ENCODE assay signal across 7 cellular contexts in genomic region chr10:73787031-73787800, GRCh38. TPM values are rescaled to one million over a fixed set of nuclear protein-coding genes. Genes with fewer than 3 reads are reported as not detected.
DNase-seq lines count a peak whose midpoint lies in the region; ATAC-seq and TF ChIP-seq lines count a peak whose summit lies in the region.
"Not testable (repeated sequence)": the region's sequence is repeated elsewhere in the genome, so short reads cannot be mapped to it uniquely, and the experiment has no call there.

No MANE protein-coding gene starts in this region.

- peaks cover 36% of the 10 kb centered on the region for H3K79me2 ChIP-seq in GM23338 (replicated peaks; ENCODE audit: insufficient read depth)
- H3K79me2 ChIP-seq in neural cell (replicated peaks; ENCODE audit: insufficient read depth, low read length) = peaks cover 46% of the 10 kb centered on the region
- peaks cover 54% of the 10 kb centered on the region for H3K79me2 ChIP-seq in smooth muscle cell (ENCODE audit: low read depth)

- H2AFZ ChIP-seq in GM23338; neural cell (ENCODE audit: low read depth, low read length); smooth muscle cell (ENCODE audit: low read depth): not testable (repeated sequence)

- H3F3A ChIP-seq in GM23338 (replicated peaks; ENCODE audit: low read depth) (peaks cover 10% of the 10 kb centered on the region; the same call in 1 of the 2 replicates), smooth muscle cell (ENCODE audit: low read depth) (peaks cover 16% of the 10 kb centered on the region)
- H3F3A ChIP-seq in neural cell (ENCODE audit: insufficient read depth, low read length, poor library complexity, severe bottlenecking) = not testable (repeated sequence)

- H3K4me2 ChIP-seq in GM23338 = peak overlapping the region; percentile 99
- H3K4me2 ChIP-seq in neural cell (ENCODE audit: low read length) = peak overlapping the region; percentile 2
- H3K4me2 ChIP-seq in smooth muscle cell = peak overlapping the region; percentile 93

- peaks cover 22% of the 10 kb centered on the region for H3K27me3 Mint-ChIP-seq in GM23338 (ENCODE audit: insufficient read depth, low read depth, poor library complexity)
- not testable (repeated sequence) for H3K27me3 Mint-ChIP-seq in T-helper 1 cell treated with Interleukin-12 subunit alpha and Interleukin-12 subunit beta and Interleukin-4 antibody, amounts not matched to agents 30 μg/mL and 1 μg/mL, for 36 hours (ENCODE audit: low read depth); activated T-helper 2 cell treated with anti-CD3 and anti-CD28 coated beads, Interferon-gamma antibody, Interleukin-2, Interleukin-4, amounts not matched to agents 10 μg/mL and 5 μg/mL and 100 μg/mL, durations not matched to agents 14 hours and 24 hours and 36 hours (ENCODE audit: low read depth); chondrocyte (ENCODE audit: low read depth)

- H3K9ac ChIP-seq in neural cell (ENCODE audit: low read length); smooth muscle cell (ENCODE audit: low read depth): not testable (repeated sequence)

- not testable (repeated sequence) for H3K4me1 ChIP-seq in GM23338 (ENCODE audit: insufficient read depth)
- H3K4me1 ChIP-seq in left ventricle myocardium inferior (peaks cover 64% of the 10 kb centered on the region), smooth muscle cell (ENCODE audit: low read depth) (peaks cover 12% of the 10 kb centered on the region)

- H3K36me3 Mint-ChIP-seq in GM23338 (ENCODE audit: low read depth) (peaks cover 22% of the 10 kb centered on the region), chondrocyte (ENCODE audit: low read depth) (peaks cover 20% of the 10 kb centered on the region)
- peaks cover 27% of the 10 kb centered on the region for H3K36me3 Mint-ChIP-seq in T-helper 1 cell treated with Interleukin-12 subunit alpha and Interleukin-12 subunit beta and Interleukin-4 antibody, amounts not matched to agents 30 μg/mL and 1 μg/mL, for 36 hours (ENCODE audit: low read depth)
- peaks cover 28% of the 10 kb centered on the region for H3K36me3 Mint-ChIP-seq in activated T-helper 2 cell treated with anti-CD3 and anti-CD28 coated beads, Interferon-gamma antibody, Interleukin-2, Interleukin-4, amounts not matched to agents 10 μg/mL and 5 μg/mL and 100 μg/mL, durations not matched to agents 14 hours and 24 hours and 36 hours (ENCODE audit: low read depth)

- not testable (repeated sequence) for TF ChIP-seq RAD21 in neural cell (conservative IDR thresholded peaks at IDR 0.05)

- not testable (repeated sequence) for H3K27me3 ChIP-seq in GM23338 (ENCODE audit: insufficient read depth); left ventricle myocardium inferior (ENCODE audit: low read depth); neural cell (ENCODE audit: insufficient read depth, low read depth, low read length); smooth muscle cell (ENCODE audit: low read depth)

- not testable (repeated sequence) for H3K36me3 ChIP-seq in GM23338 (ENCODE audit: insufficient read depth); neural cell (ENCODE audit: insufficient read depth, low read length); smooth muscle cell (ENCODE audit: low read depth)
- peaks cover 33% of the 10 kb centered on the region for H3K36me3 ChIP-seq in left ventricle myocardium inferior

- intact Hi-C loops in activated T-helper 2 cell treated with anti-CD3 and anti-CD28 coated beads, Interferon-gamma antibody, Interleukin-2, Interleukin-4, amounts not matched to agents 10 μg/mL and 5 μg/mL and 100 μg/mL, durations not matched to agents 14 hours and 24 hours and 36 hours (cut with micrococcal nuclease) = loop anchor here (10.0 kb wide), 4 partner anchors 88 to 1328 kb away; partner anchors contain the start of genes CAMK2G and SAMD8
- intact Hi-C loops in left ventricle myocardium inferior (cut with micrococcal nuclease) = not testable (repeated sequence)

- DNase-seq in GM23338 (ENCODE audit: low spot score); activated T-helper 2 cell treated with anti-CD3 and anti-CD28 coated beads, Interferon-gamma antibody, Interleukin-2, Interleukin-4, amounts not matched to agents 10 μg/mL and 5 μg/mL and 100 μg/mL, durations not matched to agents 14 hours and 24 hours and 36 hours (ENCODE audit: low spot score); left ventricle myocardium inferior; smooth muscle cell (lab: John Stamatoyannopoulos, UW; ENCODE audit: unreplicated experiment): not testable (repeated sequence)
- DNase-seq in chondrocyte (ENCODE audit: low spot score) = peak; percentile 57

- H3K4me3 Mint-ChIP-seq in GM23338 (peak overlapping the region; percentile 100), chondrocyte (ENCODE audit: unreplicated experiment) (peak overlapping the region; percentile 99)
- peak overlapping the region; percentile 58 for H3K4me3 Mint-ChIP-seq in T-helper 1 cell treated with Interleukin-12 subunit alpha and Interleukin-12 subunit beta and Interleukin-4 antibody, amounts not matched to agents 30 μg/mL and 1 μg/mL, for 36 hours
- H3K4me3 Mint-ChIP-seq in activated T-helper 2 cell treated with anti-CD3 and anti-CD28 coated beads, Interferon-gamma antibody, Interleukin-2, Interleukin-4, amounts not matched to agents 10 μg/mL and 5 μg/mL and 100 μg/mL, durations not matched to agents 14 hours and 24 hours and 36 hours (ENCODE audit: low read depth) = peak overlapping the region; percentile 47

- peaks cover 19% of the 10 kb centered on the region for H3K4me1 Mint-ChIP-seq in GM23338
- H3K4me1 Mint-ChIP-seq in T-helper 1 cell treated with Interleukin-12 subunit alpha and Interleukin-12 subunit beta and Interleukin-4 antibody, amounts not matched to agents 30 μg/mL and 1 μg/mL, for 36 hours (ENCODE audit: low read depth) = peaks cover 30% of the 10 kb centered on the region
- peaks cover 27% of the 10 kb centered on the region for H3K4me1 Mint-ChIP-seq in activated T-helper 2 cell treated with anti-CD3 and anti-CD28 coated beads, Interferon-gamma antibody, Interleukin-2, Interleukin-4, amounts not matched to agents 10 μg/mL and 5 μg/mL and 100 μg/mL, durations not matched to agents 14 hours and 24 hours and 36 hours (ENCODE audit: low read depth)
- H3K4me1 Mint-ChIP-seq in chondrocyte (ENCODE audit: low read depth) = peaks cover 41% of the 10 kb centered on the region

- ATAC-seq in GM23338 = not testable (repeated sequence)

- not testable (repeated sequence) for TF ChIP-seq EP300 in neural cell (conservative IDR thresholded peaks at IDR 0.05; ENCODE audit: poor library complexity, severe bottlenecking)

- not testable (repeated sequence) for H3K9me3 ChIP-seq in left ventricle myocardium inferior (replicated peaks); neural cell (ENCODE audit: low read length); smooth muscle cell (replicated peaks; ENCODE audit: low read depth)

- not testable (repeated sequence) for H3K27ac ChIP-seq in GM23338 (ENCODE audit: low read depth); left ventricle myocardium inferior (replicated peaks); neural cell (ENCODE audit: low read length); smooth muscle cell (ENCODE audit: low read depth)

- not testable (repeated sequence) for H3K9me3 Mint-ChIP-seq in GM23338; T-helper 1 cell treated with Interleukin-12 subunit alpha and Interleukin-12 subunit beta and Interleukin-4 antibody, amounts not matched to agents 30 μg/mL and 1 μg/mL, for 36 hours; activated T-helper 2 cell treated with anti-CD3 and anti-CD28 coated beads, Interferon-gamma antibody, Interleukin-2, Interleukin-4, amounts not matched to agents 10 μg/mL and 5 μg/mL and 100 μg/mL, durations not matched to agents 14 hours and 24 hours and 36 hours; chondrocyte (ENCODE audit: low read depth)

- H3K9me2 ChIP-seq in GM23338 (ENCODE audit: insufficient read depth); neural cell (ENCODE audit: insufficient read depth, low read length): not testable (repeated sequence)

- not testable (repeated sequence) for TF ChIP-seq CTCF in GM23338 (conservative IDR thresholded peaks at IDR 0.05; ENCODE audit: low read depth in 2 of 2); chondrocyte (IDR thresholded peaks at IDR 0.05); left ventricle myocardium inferior (IDR thresholded peaks at IDR 0.05; ENCODE audit: borderline replicate concordance); neural cell (IDR thresholded peaks at IDR 0.05; ENCODE audit: poor library complexity, severe bottlenecking); smooth muscle cell (IDR thresholded peaks at IDR 0.05; ENCODE audit: borderline replicate concordance, insufficient read depth, poor library complexity, severe bottlenecking)

- WGBS in smooth muscle cell (ENCODE audit: low lambda C conversion rate) = 98% methylated on average over 21 of the region's 21 CpGs

- H4K20me1 ChIP-seq in GM23338 (replicated peaks; ENCODE audit: insufficient read depth) (peaks cover 19% of the 10 kb centered on the region), smooth muscle cell (ENCODE audit: low read depth) (peaks cover 40% of the 10 kb centered on the region)
- H4K20me1 ChIP-seq in neural cell (ENCODE audit: insufficient read depth) = not testable (repeated sequence)

- H3K4me3 ChIP-seq in GM23338 (peak overlapping the region; percentile 57; the same call in 1 of the 2 replicates), left ventricle myocardium inferior (peak overlapping the region; percentile 93), neural cell (ENCODE audit: low read length) (peak overlapping the region; percentile 90), smooth muscle cell (peak overlapping the region; percentile 69)

- H3K27ac Mint-ChIP-seq in GM23338; T-helper 1 cell treated with Interleukin-12 subunit alpha and Interleukin-12 subunit beta and Interleukin-4 antibody, amounts not matched to agents 30 μg/mL and 1 μg/mL, for 36 hours; activated T-helper 2 cell treated with anti-CD3 and anti-CD28 coated beads, Interferon-gamma antibody, Interleukin-2, Interleukin-4, amounts not matched to agents 10 μg/mL and 5 μg/mL and 100 μg/mL, durations not matched to agents 14 hours and 24 hours and 36 hours: not testable (repeated sequence)
- H3K27ac Mint-ChIP-seq in chondrocyte (ENCODE audit: unreplicated experiment) = peak overlapping the region; percentile 59

RNA-seq across cellular contexts. Expression of gene ZSWIM8, which starts 1.8 kb away (rescaled TPM):
- total RNA-seq in GM23338 (2014; rRNA removed; shearing (Covaris generic)) = 30.4 and 40.5 TPM in 2 replicates
- polyA plus RNA-seq in GM23338 (2016; fragmentation: Nextera tagmentation; extraction: Ambion mirVana) (20.0 and 20.5 TPM in 2 replicates), neural cell (69.1 and 83.2 TPM in 2 replicates), smooth muscle cell (48.3 and 66.9 TPM in 2 replicates)
- total RNA-seq in activated T-helper 2 cell treated with anti-CD3 and anti-CD28 coated beads, Interferon-gamma antibody, Interleukin-2, Interleukin-4, amounts not matched to agents 10 μg/mL and 5 μg/mL and 100 μg/mL, durations not matched to agents 14 hours and 24 hours and 36 hours = 50.0 and 55.3 TPM in 2 replicates
- total RNA-seq in chondrocyte (102 to 124 TPM (median 117 TPM) in 3 replicates), left ventricle myocardium inferior (46.2 TPM), smooth muscle cell (44.8 and 83.9 TPM in 2 replicates)
- polyA minus RNA-seq in neural cell = 59.4 and 93.7 TPM in 2 replicates

RNA-seq across cellular contexts. Expression of gene CHCHD1, which starts 5.4 kb away (rescaled TPM):
- total RNA-seq in GM23338 (2014; rRNA removed; shearing (Covaris generic)) = 40.6 and 41.1 TPM in 2 replicates
- polyA plus RNA-seq in GM23338 (2016; fragmentation: Nextera tagmentation; extraction: Ambion mirVana) (187 and 196 TPM in 2 replicates), neural cell (82.5 and 88.8 TPM in 2 replicates), smooth muscle cell (67.8 and 68.3 TPM in 2 replicates)
- total RNA-seq in activated T-helper 2 cell treated with anti-CD3 and anti-CD28 coated beads, Interferon-gamma antibody, Interleukin-2, Interleukin-4, amounts not matched to agents 10 μg/mL and 5 μg/mL and 100 μg/mL, durations not matched to agents 14 hours and 24 hours and 36 hours = 33.0 and 35.2 TPM in 2 replicates
- total RNA-seq in chondrocyte (14.8 to 27.5 TPM (median 17.4 TPM) in 3 replicates), left ventricle myocardium inferior (27.4 TPM), smooth muscle cell (51.7 and 65.9 TPM in 2 replicates)
- polyA minus RNA-seq in neural cell = 17.8 and 21.2 TPM in 2 replicates

RNA-seq across cellular contexts. Expression of gene NDST2, which starts 24.2 kb away (rescaled TPM):
- 15.3 and 21.1 TPM in 2 replicates for total RNA-seq in GM23338 (2014; rRNA removed; shearing (Covaris generic))
- polyA plus RNA-seq in GM23338 (2016; fragmentation: Nextera tagmentation; extraction: Ambion mirVana) (7.4 and 9.4 TPM in 2 replicates), neural cell (10.5 and 18.1 TPM in 2 replicates), smooth muscle cell (11.1 and 15.2 TPM in 2 replicates)
- total RNA-seq in activated T-helper 2 cell treated with anti-CD3 and anti-CD28 coated beads, Interferon-gamma antibody, Interleukin-2, Interleukin-4, amounts not matched to agents 10 μg/mL and 5 μg/mL and 100 μg/mL, durations not matched to agents 14 hours and 24 hours and 36 hours = 46.5 and 46.9 TPM in 2 replicates
- total RNA-seq in chondrocyte (24.4 to 29.0 TPM (median 27.3 TPM) in 3 replicates), left ventricle myocardium inferior (11.2 TPM), smooth muscle cell (12.4 and 13.3 TPM in 2 replicates)
- 17.0 and 17.5 TPM in 2 replicates for polyA minus RNA-seq in neural cell

RNA-seq across cellular contexts. Expression of gene SEC24C, which starts 43.0 kb away (rescaled TPM):
- total RNA-seq in GM23338 (2014; rRNA removed; shearing (Covaris generic)) = 64.2 and 72.9 TPM in 2 replicates
- polyA plus RNA-seq in GM23338 (2016; fragmentation: Nextera tagmentation; extraction: Ambion mirVana) (16.9 and 17.0 TPM in 2 replicates), neural cell (43.0 and 44.8 TPM in 2 replicates), smooth muscle cell (36.4 and 41.5 TPM in 2 replicates)
- total RNA-seq in activated T-helper 2 cell treated with anti-CD3 and anti-CD28 coated beads, Interferon-gamma antibody, Interleukin-2, Interleukin-4, amounts not matched to agents 10 μg/mL and 5 μg/mL and 100 μg/mL, durations not matched to agents 14 hours and 24 hours and 36 hours = 119 TPM in 2 replicates
- total RNA-seq in chondrocyte (54.0 to 69.1 TPM (median 55.6 TPM) in 3 replicates), left ventricle myocardium inferior (42.2 TPM), smooth muscle cell (50.3 and 54.7 TPM in 2 replicates)
- polyA minus RNA-seq in neural cell = 67.4 and 82.5 TPM in 2 replicates

Comparison
In these comparisons a context has a peak if more than half of its experiments do, and no peak if none do; other contexts are left out.
1. H3K4me2 ChIP-seq: peak in every context shown above with its lines; median percentile 99 in GM23338; 93 in smooth muscle cell; 2 in neural cell.
2. H3K4me3 Mint-ChIP-seq: peak in every context shown above with its lines; median percentile 100 in GM23338; 99 in chondrocyte; 58 in T-helper 1 cell treated with Interleukin-12 subunit alpha and Interleukin-12 subunit beta and Interleukin-4 antibody, amounts not matched to agents 30 μg/mL and 1 μg/mL, for 36 hours; 47 in activated T-helper 2 cell treated with anti-CD3 and anti-CD28 coated beads, Interferon-gamma antibody, Interleukin-2, Interleukin-4, amounts not matched to agents 10 μg/mL and 5 μg/mL and 100 μg/mL, durations not matched to agents 14 hours and 24 hours and 36 hours.